2 cellular contexts compared by ENCODE assay signal in the genomic region with DNA sequence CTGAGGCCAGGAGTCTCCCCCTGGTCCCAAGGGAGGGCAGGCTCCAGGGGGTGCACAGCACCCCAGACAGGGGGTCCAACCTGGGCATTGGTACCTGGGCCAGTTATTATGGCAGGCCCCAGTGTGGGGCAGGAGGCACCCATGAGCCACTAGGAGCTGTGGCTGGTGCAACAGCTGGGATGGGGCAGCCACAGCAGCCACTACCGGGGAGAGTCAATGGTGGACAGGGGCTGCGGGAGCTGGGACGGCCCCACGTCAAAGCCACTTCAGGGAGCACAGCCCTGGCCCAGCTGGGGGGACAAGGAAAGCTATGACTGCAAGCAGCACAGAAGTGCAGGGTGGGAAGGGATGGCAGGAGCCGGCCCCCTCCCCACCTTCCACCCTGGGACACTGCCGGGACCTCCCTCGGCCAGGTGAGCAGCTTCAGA.
A peak's percentile ranks its signal among the peaks of the same experiment; 100 is the strongest.
TF ChIP-seq lines count a peak whose summit lies in the region.

No MANE protein-coding gene starts in this region.

TF ChIP-seq in HepG2, 621 proteins besides CTCF, POLR2A, EP300 and RAD21:
- TF ChIP-seq, protein P1, sequence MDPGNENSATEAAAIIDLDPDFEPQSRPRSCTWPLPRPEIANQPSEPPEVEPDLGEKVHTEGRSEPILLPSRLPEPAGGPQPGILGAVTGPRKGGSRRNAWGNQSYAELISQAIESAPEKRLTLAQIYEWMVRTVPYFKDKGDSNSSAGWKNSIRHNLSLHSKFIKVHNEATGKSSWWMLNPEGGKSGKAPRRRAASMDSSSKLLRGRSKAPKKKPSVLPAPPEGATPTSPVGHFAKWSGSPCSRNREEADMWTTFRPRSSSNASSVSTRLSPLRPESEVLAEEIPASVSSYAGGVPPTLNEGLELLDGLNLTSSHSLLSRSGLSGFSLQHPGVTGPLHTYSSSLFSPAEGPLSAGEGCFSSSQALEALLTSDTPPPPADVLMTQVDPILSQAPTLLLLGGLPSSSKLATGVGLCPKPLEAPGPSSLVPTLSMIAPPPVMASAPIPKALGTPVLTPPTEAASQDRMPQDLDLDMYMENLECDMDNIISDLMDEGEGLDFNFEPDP (CRISPR knock-in tag; conservative IDR thresholded peaks at IDR 0.05): no peak
- TF ChIP-seq AGO2 (optimal IDR thresholded peaks at IDR 0.05; ENCODE audit: low read depth, low read length): peak; percentile 71
- no peak for TF ChIP-seq CHCHD3 (CRISPR knock-in tag; IDR thresholded peaks at IDR 0.05)
- peak; percentile 2 for TF ChIP-seq AGO1 (IDR thresholded peaks at IDR 0.05; ENCODE audit: low read depth, low read length, poor library complexity, severe bottlenecking)
- TF ChIP-seq FIP1L1 (IDR thresholded peaks at IDR 0.05; ENCODE audit: borderline replicate concordance, insufficient read depth, low read depth, low read length): no peak
- TF ChIP-seq, protein P2, sequence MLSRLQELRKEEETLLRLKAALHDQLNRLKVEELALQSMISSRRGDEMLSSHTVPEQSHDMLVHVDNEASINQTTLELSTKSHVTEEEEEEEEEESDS (CRISPR knock-in tag; IDR thresholded peaks at IDR 0.05; ENCODE audit: borderline replicate concordance): no peak
- TF ChIP-seq POLR2G (IDR thresholded peaks at IDR 0.05; ENCODE audit: low read depth, low read length): peak; percentile 58
- no peak for TF ChIP-seq ZNF44 (CRISPR knock-in tag; IDR thresholded peaks at IDR 0.05)
- TF ChIP-seq, protein P3, sequence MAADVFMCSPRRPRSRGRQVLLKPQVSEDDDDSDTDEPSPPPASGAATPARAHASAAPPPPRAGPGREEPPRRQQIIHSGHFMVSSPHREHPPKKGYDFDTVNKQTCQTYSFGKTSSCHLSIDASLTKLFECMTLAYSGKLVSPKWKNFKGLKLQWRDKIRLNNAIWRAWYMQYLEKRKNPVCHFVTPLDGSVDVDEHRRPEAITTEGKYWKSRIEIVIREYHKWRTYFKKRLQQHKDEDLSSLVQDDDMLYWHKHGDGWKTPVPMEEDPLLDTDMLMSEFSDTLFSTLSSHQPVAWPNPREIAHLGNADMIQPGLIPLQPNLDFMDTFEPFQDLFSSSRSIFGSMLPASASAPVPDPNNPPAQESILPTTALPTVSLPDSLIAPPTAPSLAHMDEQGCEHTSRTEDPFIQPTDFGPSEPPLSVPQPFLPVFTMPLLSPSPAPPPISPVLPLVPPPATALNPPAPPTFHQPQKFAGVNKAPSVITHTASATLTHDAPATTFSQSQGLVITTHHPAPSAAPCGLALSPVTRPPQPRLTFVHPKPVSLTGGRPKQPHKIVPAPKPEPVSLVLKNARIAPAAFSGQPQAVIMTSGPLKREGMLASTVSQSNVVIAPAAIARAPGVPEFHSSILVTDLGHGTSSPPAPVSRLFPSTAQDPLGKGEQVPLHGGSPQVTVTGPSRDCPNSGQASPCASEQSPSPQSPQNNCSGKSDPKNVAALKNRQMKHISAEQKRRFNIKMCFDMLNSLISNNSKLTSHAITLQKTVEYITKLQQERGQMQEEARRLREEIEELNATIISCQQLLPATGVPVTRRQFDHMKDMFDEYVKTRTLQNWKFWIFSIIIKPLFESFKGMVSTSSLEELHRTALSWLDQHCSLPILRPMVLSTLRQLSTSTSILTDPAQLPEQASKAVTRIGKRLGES (CRISPR knock-in tag; IDR thresholded peaks at IDR 0.05; ENCODE audit: borderline replicate concordance): no peak
- TF ChIP-seq, protein P4, sequence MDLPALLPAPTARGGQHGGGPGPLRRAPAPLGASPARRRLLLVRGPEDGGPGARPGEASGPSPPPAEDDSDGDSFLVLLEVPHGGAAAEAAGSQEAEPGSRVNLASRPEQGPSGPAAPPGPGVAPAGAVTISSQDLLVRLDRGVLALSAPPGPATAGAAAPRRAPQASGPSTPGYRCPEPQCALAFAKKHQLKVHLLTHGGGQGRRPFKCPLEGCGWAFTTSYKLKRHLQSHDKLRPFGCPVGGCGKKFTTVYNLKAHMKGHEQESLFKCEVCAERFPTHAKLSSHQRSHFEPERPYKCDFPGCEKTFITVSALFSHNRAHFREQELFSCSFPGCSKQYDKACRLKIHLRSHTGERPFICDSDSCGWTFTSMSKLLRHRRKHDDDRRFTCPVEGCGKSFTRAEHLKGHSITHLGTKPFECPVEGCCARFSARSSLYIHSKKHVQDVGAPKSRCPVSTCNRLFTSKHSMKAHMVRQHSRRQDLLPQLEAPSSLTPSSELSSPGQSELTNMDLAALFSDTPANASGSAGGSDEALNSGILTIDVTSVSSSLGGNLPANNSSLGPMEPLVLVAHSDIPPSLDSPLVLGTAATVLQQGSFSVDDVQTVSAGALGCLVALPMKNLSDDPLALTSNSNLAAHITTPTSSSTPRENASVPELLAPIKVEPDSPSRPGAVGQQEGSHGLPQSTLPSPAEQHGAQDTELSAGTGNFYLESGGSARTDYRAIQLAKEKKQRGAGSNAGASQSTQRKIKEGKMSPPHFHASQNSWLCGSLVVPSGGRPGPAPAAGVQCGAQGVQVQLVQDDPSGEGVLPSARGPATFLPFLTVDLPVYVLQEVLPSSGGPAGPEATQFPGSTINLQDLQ (CRISPR knock-in tag; IDR thresholded peaks at IDR 0.05): 0 out of 2 replicates have a peak, but pooled peaks have one; percentile 36
- no peak for TF ChIP-seq MXI1 (IDR thresholded peaks at IDR 0.05; ENCODE audit: borderline replicate concordance, low read depth, low read length)
- no peak for TF ChIP-seq ZNF496 (CRISPR knock-in tag; IDR thresholded peaks at IDR 0.05; ENCODE audit: insufficient replicate concordance)
- no peak for TF ChIP-seq HNRNPLL (IDR thresholded peaks at IDR 0.05; ENCODE audit: low read depth, low read length, poor library complexity, severe bottlenecking)

TF ChIP-seq in WTC11, 78 proteins besides CTCF, POLR2A, EP300 and RAD21:
- no peak for TF ChIP-seq PRRX2 (CRISPR knock-in tag; IDR thresholded peaks at IDR 0.05)
- no peak for TF ChIP-seq RORB (CRISPR knock-in tag; IDR thresholded peaks at IDR 0.05)
- TF ChIP-seq, protein P5, sequence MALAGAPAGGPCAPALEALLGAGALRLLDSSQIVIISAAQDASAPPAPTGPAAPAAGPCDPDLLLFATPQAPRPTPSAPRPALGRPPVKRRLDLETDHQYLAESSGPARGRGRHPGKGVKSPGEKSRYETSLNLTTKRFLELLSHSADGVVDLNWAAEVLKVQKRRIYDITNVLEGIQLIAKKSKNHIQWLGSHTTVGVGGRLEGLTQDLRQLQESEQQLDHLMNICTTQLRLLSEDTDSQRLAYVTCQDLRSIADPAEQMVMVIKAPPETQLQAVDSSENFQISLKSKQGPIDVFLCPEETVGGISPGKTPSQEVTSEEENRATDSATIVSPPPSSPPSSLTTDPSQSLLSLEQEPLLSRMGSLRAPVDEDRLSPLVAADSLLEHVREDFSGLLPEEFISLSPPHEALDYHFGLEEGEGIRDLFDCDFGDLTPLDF (CRISPR knock-in tag; IDR thresholded peaks at IDR 0.05): no peak
- TF ChIP-seq JAZF1 (CRISPR knock-in tag; IDR thresholded peaks at IDR 0.05): no peak
- TF ChIP-seq ZNF317 (CRISPR knock-in tag; IDR thresholded peaks at IDR 0.05; ENCODE audit: borderline replicate concordance, low read depth): no peak
- no peak for TF ChIP-seq SMAD4 (CRISPR knock-in tag; IDR thresholded peaks at IDR 0.05)
- TF ChIP-seq, protein P6, sequence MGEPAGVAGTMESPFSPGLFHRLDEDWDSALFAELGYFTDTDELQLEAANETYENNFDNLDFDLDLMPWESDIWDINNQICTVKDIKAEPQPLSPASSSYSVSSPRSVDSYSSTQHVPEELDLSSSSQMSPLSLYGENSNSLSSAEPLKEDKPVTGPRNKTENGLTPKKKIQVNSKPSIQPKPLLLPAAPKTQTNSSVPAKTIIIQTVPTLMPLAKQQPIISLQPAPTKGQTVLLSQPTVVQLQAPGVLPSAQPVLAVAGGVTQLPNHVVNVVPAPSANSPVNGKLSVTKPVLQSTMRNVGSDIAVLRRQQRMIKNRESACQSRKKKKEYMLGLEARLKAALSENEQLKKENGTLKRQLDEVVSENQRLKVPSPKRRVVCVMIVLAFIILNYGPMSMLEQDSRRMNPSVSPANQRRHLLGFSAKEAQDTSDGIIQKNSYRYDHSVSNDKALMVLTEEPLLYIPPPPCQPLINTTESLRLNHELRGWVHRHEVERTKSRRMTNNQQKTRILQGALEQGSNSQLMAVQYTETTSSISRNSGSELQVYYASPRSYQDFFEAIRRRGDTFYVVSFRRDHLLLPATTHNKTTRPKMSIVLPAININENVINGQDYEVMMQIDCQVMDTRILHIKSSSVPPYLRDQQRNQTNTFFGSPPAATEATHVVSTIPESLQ (CRISPR knock-in tag; IDR thresholded peaks at IDR 0.05): no peak
- TF ChIP-seq ATF1 (CRISPR knock-in tag; IDR thresholded peaks at IDR 0.05): no peak
- no peak for TF ChIP-seq NFE2L1 (CRISPR knock-in tag; IDR thresholded peaks at IDR 0.05)
- TF ChIP-seq, protein P7, sequence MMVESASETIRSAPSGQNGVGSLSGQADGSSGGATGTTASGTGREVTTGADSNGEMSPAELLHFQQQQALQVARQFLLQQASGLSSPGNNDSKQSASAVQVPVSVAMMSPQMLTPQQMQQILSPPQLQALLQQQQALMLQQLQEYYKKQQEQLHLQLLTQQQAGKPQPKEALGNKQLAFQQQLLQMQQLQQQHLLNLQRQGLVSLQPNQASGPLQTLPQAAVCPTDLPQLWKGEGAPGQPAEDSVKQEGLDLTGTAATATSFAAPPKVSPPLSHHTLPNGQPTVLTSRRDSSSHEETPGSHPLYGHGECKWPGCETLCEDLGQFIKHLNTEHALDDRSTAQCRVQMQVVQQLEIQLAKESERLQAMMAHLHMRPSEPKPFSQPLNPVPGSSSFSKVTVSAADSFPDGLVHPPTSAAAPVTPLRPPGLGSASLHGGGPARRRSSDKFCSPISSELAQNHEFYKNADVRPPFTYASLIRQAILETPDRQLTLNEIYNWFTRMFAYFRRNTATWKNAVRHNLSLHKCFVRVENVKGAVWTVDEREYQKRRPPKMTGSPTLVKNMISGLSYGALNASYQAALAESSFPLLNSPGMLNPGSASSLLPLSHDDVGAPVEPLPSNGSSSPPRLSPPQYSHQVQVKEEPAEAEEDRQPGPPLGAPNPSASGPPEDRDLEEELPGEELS (CRISPR knock-in tag; IDR thresholded peaks at IDR 0.05): no peak
- no peak for TF ChIP-seq FOXJ3 (CRISPR knock-in tag; IDR thresholded peaks at IDR 0.05; ENCODE audit: borderline replicate concordance)
- TF ChIP-seq, protein P8, sequence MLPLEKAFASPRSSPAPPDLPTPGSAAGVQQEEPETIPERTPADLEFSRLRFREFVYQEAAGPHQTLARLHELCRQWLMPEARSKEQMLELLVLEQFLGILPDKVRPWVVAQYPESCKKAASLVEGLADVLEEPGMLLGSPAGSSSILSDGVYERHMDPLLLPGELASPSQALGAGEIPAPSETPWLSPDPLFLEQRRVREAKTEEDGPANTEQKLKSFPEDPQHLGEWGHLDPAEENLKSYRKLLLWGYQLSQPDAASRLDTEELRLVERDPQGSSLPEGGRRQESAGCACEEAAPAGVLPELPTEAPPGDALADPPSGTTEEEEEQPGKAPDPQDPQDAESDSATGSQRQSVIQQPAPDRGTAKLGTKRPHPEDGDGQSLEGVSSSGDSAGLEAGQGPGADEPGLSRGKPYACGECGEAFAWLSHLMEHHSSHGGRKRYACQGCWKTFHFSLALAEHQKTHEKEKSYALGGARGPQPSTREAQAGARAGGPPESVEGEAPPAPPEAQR (CRISPR knock-in tag; IDR thresholded peaks at IDR 0.05): no peak
- TF ChIP-seq, protein P9, sequence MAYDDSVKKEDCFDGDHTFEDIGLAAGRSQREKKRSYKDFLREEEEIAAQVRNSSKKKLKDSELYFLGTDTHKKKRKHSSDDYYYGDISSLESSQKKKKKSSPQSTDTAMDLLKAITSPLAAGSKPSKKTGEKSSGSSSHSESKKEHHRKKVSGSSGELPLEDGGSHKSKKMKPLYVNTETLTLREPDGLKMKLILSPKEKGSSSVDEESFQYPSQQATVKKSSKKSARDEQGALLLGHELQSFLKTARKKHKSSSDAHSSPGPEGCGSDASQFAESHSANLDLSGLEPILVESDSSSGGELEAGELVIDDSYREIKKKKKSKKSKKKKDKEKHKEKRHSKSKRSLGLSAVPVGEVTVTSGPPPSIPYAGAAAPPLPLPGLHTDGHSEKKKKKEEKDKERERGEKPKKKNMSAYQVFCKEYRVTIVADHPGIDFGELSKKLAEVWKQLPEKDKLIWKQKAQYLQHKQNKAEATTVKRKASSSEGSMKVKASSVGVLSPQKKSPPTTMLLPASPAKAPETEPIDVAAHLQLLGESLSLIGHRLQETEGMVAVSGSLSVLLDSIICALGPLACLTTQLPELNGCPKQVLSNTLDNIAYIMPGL (CRISPR knock-in tag; IDR thresholded peaks at IDR 0.05): no peak
- TF ChIP-seq, protein P10, sequence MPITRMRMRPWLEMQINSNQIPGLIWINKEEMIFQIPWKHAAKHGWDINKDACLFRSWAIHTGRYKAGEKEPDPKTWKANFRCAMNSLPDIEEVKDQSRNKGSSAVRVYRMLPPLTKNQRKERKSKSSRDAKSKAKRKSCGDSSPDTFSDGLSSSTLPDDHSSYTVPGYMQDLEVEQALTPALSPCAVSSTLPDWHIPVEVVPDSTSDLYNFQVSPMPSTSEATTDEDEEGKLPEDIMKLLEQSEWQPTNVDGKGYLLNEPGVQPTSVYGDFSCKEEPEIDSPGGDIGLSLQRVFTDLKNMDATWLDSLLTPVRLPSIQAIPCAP (CRISPR knock-in tag; IDR thresholded peaks at IDR 0.05): no peak
- TF ChIP-seq ZNF219 (CRISPR knock-in tag; IDR thresholded peaks at IDR 0.05; ENCODE audit: borderline replicate concordance): no peak
- TF ChIP-seq, protein P11, sequence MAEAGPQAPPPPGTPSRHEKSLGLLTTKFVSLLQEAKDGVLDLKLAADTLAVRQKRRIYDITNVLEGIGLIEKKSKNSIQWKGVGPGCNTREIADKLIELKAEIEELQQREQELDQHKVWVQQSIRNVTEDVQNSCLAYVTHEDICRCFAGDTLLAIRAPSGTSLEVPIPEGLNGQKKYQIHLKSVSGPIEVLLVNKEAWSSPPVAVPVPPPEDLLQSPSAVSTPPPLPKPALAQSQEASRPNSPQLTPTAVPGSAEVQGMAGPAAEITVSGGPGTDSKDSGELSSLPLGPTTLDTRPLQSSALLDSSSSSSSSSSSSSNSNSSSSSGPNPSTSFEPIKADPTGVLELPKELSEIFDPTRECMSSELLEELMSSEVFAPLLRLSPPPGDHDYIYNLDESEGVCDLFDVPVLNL (CRISPR knock-in tag; IDR thresholded peaks at IDR 0.05; ENCODE audit: borderline replicate concordance, low read depth): no peak
TF ChIP-seq in WTC11: peak in this region for 0.
